In genomic region chr2:213188971-213189899, GRCh38 we compare ENCODE assay signal across 9 cellular contexts. TPM values are rescaled to one million over a fixed set of nuclear protein-coding genes. Genes with fewer than 3 reads are reported as not detected.
DNase-seq lines count a peak whose midpoint lies in the region; ATAC-seq, FAIRE-seq and TF ChIP-seq lines count a peak whose summit lies in the region.
"Had no signal": no experiment of that assay in that cellular context is flagged by ENCODE, and none has a peak within 500 bp of the region (broad histone marks: within the 10 kb centered on the region; RNA-seq: fewer than 3 reads in every experiment).

No MANE protein-coding gene starts in this region.

- TF ChIP-seq RAD21 in HepG2 (CRISPR knock-in tag; IDR thresholded peaks at IDR 0.05) = no peak

- peak overlapping the region; percentile 14; the same call in 1 of the 2 replicates for H3K4me2 ChIP-seq in HepG2 (ENCODE audit: low read depth, low read length)

- H3K4me3 ChIP-seq in HepG2 (replicated peaks in 1 of 3; ENCODE audit: insufficient read depth in 1 of 3, low read depth in 2 of 3, low read length in 3 of 3) (no peak overlapping the region; a peak in 1 of 6 replicates), right lobe of liver (no peak overlapping the region), iPS-18c (ENCODE audit: insufficient read depth, low read depth, low read length) (peak overlapping the region; percentile 25; the same call in 1 of the 2 replicates)
- H3K4me3 ChIP-seq: Peyer's patch had no signal

- H3K27ac ChIP-seq in HepG2 (ENCODE audit: extremely low read length, insufficient read depth, low read length) = no peak overlapping the region
- H3K27ac ChIP-seq in right lobe of liver = no peak overlapping the region
- H3K27ac ChIP-seq: Peyer's patch had no signal

- no peaks in the 10 kb centered on the region for H3K9me3 ChIP-seq in HepG2 (ENCODE audit: low read length)
- H3K9me3 ChIP-seq in right lobe of liver = no peaks in the 10 kb centered on the region
- H3K9me3 ChIP-seq in iPS-18c (ENCODE audit: control insufficient read depth, insufficient read depth, low read length) = no peaks in the 10 kb centered on the region
- H3K9me3 ChIP-seq: Peyer's patch had no signal

- peaks cover 25% of the 10 kb centered on the region for H3K4me1 ChIP-seq in HepG2 (ENCODE audit: insufficient read depth, low read length)
- peaks cover 0 to 5% (median 0%) of the 10 kb centered on the region in 4 donors for H3K4me1 ChIP-seq in right lobe of liver
- H3K4me1 ChIP-seq: Peyer's patch had no signal

- no peaks in the 10 kb centered on the region for H3K36me3 ChIP-seq in HepG2 (replicated peaks in 1 of 2; ENCODE audit: control insufficient read depth in 1 of 2, insufficient read depth in 2 of 2, low read length in 2 of 2)
- H3K36me3 ChIP-seq in right lobe of liver = no peaks in the 10 kb centered on the region
- H3K36me3 ChIP-seq: Peyer's patch had no signal

- TF ChIP-seq POLR2A in HepG2 (IDR thresholded peaks at IDR 0.05; ENCODE audit: insufficient read depth in 1 of 2, low read depth in 2 of 2, low read length in 2 of 2) = no peak
- TF ChIP-seq POLR2A in right lobe of liver (IDR thresholded peaks at IDR 0.05) = no peak
- no peak for TF ChIP-seq POLR2A in GM18505 (IDR thresholded peaks at IDR 0.05; ENCODE audit: borderline replicate concordance, extremely low read depth, insufficient read depth, insufficient read length)

- TF ChIP-seq CTCF in HepG2 (CRISPR knock-in tag; IDR thresholded peaks at IDR 0.05) = no peak
- no peak for TF ChIP-seq CTCF in right lobe of liver (IDR thresholded peaks at IDR 0.05)

- no peaks in the 10 kb centered on the region for H3K27me3 ChIP-seq in HepG2 (ENCODE audit: control insufficient read depth in 1 of 2, insufficient read depth in 2 of 2, low read length in 2 of 2)
- H3K27me3 ChIP-seq in right lobe of liver = no peaks in the 10 kb centered on the region
- H3K27me3 ChIP-seq: Peyer's patch had no signal

- no TSS peak for BruUV-seq in HepG2 (replicated peaks; lab: Mats Ljungman, UMichigan)

- no peak overlapping the region for H3K9ac ChIP-seq in HepG2 (ENCODE audit: insufficient read depth, low read depth, low read length)

- in situ Hi-C loops in HepG2 (cut with HindIII; ENCODE audit: extremely low pct_ligation_motif_present, low pct_unique_long_range_greater_than_20kb) = no loop called here

- peak; percentile 6 for DNase-seq in HepG2 (ENCODE audit: low spot score)
- no peak for DNase-seq in right lobe of liver
- peak; percentile 62 for DNase-seq in amniotic stem cell (lab: John Stamatoyannopoulos, UW)
- DNase-seq in NCI-H2081 treated with DMSO at 0.1 percent for 48 hours (lab: John Stamatoyannopoulos, UW) = no peak
- DNase-seq: Peyer's patch had no signal

- TF ChIP-seq EP300 in HepG2 (IDR thresholded peaks at IDR 0.05; ENCODE audit: low read depth in 2 of 2, low read length in 2 of 2) (no peak), HepG2 (CRISPR knock-in tag; IDR thresholded peaks at IDR 0.05; ENCODE audit: borderline replicate concordance) (no peak)

- no peak for FAIRE-seq in HepG2 (lab: Jason Lieb, UNC)

- no peaks in the 10 kb centered on the region for H4K20me1 ChIP-seq in HepG2 (ENCODE audit: insufficient read depth, low read length)

- 44% methylated on average over 16 of the region's 16 CpGs for WGBS in HepG2 (ENCODE audit: low lambda C conversion rate)
- 59% methylated on average over 16 of the region's 16 CpGs for WGBS in right lobe of liver (ENCODE audit: insufficient coverage, low coverage, low lambda C conversion rate, missing lambda C conversion rate)

- intact Hi-C loops in HepG2 (cut with micrococcal nuclease; ENCODE audit: unreplicated experiment) (loop anchor here (1.0 to 2.0 kb wide), 2 partner anchors 36 to 50 kb away; no protein-coding TSS in a partner anchor), right lobe of liver (cut with DNase I) (no loop called here)

- H3K79me2 ChIP-seq in HepG2 (ENCODE audit: insufficient read depth, low read length) = no peaks in the 10 kb centered on the region

- POLR2A ChIA-PET in HepG2 (lab: Yijun Ruan, JAX) = interaction anchor here (1.1 kb wide), 1 partner anchor 49 kb away, joined by 3 read pairs; no protein-coding TSS in a partner anchor

- ATAC-seq in HepG2 (peak; percentile 46), right lobe of liver (no peak), GM18505 (IDR thresholded peaks at IDR 0.05; ENCODE audit: unreplicated experiment) (no peak), GM18873 (IDR thresholded peaks at IDR 0.05; ENCODE audit: low FRiP score, unreplicated experiment) (no peak), HG03159 (IDR thresholded peaks at IDR 0.05; ENCODE audit: unreplicated experiment) (no peak)

- H2AFZ ChIP-seq in HepG2 (ENCODE audit: low read length) = peak overlapping the region; percentile 17

- CTCF ChIA-PET in HepG2 (lab: Yijun Ruan, JAX; ENCODE audit: low intra/inter-chr PET ratio, low total read pairs) = no interaction called here

TF ChIP-seq in HepG2, 621 proteins besides CTCF, POLR2A, EP300 and RAD21:
- TF ChIP-seq NFYC (CRISPR knock-in tag; IDR thresholded peaks at IDR 0.05) (peak; percentile 38; the same call in 1 of the 2 replicates), SATB2 (CRISPR knock-in tag; IDR thresholded peaks at IDR 0.05) (no peak), E2F5 (CRISPR knock-in tag; conservative IDR thresholded peaks at IDR 0.05) (no peak), USF2 (IDR thresholded peaks at IDR 0.05; ENCODE audit: low read depth, low read length) (0 out of 2 replicates have a peak, but pooled peaks have one; percentile 5), USF2 (CRISPR knock-in tag; IDR thresholded peaks at IDR 0.05; ENCODE audit: borderline replicate concordance) (no peak)

RNA-seq across cellular contexts. Expression of gene IKZF2, which starts 37.8 kb away (rescaled TPM):
- total RNA-seq in HepG2 (2016; rRNA removed; fragmentation: Illumina TruSeq; extraction: Trizol) (0.60 and 0.86 TPM in 2 replicates), right lobe of liver (1 to 10 TPM; 1.1 to 4.1 (median 1.9) TPM)
- total RNA-seq in HepG2 (2016; cell fraction: cytosol; rRNA removed; fragmentation: Illumina TruSeq; extraction: Trizol; ENCODE audit: low read depth) = under 0.01 and 0.26 TPM in 2 replicates
- total RNA-seq in HepG2 (2016; cell fraction: insoluble cytoplasmic fraction; rRNA removed; fragmentation: Illumina TruSeq; extraction: Trizol) = 0.83 and 0.97 TPM in 2 replicates
- total RNA-seq in HepG2 (2016; cell fraction: membrane; rRNA removed; fragmentation: Illumina TruSeq; extraction: Trizol) = 0.22 and 0.28 TPM in 2 replicates
- total RNA-seq in HepG2 (2016; cell fraction: nucleus; rRNA removed; fragmentation: Illumina TruSeq; extraction: Trizol) = 1.8 and 2.1 TPM in 2 replicates
- 0.18 and 0.35 TPM in 2 replicates for polyA plus RNA-seq in HepG2 (2011; rRNA removed)
- 0.13 and 0.22 TPM in 2 replicates for polyA plus RNA-seq in HepG2 (2011; cell fraction: cytosol; rRNA removed)
- polyA plus RNA-seq in HepG2 (2011; cell fraction: nucleus; rRNA removed) = 0.13 and 0.45 TPM in 2 replicates
- polyA plus RNA-seq in HepG2 (2012) = 0.09 and 0.27 TPM in 2 replicates
- polyA plus RNA-seq in HepG2 (2016; cell fraction: cytosol; fragmentation: Illumina TruSeq; extraction: Trizol; ENCODE audit: low read depth) = 0.09 and 0.10 TPM in 2 replicates
- polyA plus RNA-seq in HepG2 (2016; cell fraction: insoluble cytoplasmic fraction; fragmentation: Illumina TruSeq; extraction: Trizol; ENCODE audit: low read depth) = 0.30 and 0.37 TPM in 2 replicates
- 0.06 and 0.23 TPM in 2 replicates for polyA plus RNA-seq in HepG2 (2016; cell fraction: membrane; fragmentation: Illumina TruSeq; extraction: Trizol; ENCODE audit: low read depth)
- polyA plus RNA-seq in HepG2 (2016; cell fraction: nucleus; fragmentation: Illumina TruSeq; extraction: Trizol; ENCODE audit: insufficient read depth, low read depth) = 0.15 and 0.36 TPM in 2 replicates
- 1.7 and 5.0 TPM in 2 replicates for polyA minus RNA-seq in HepG2 (2011; rRNA and poly(A)+ RNA removed; ENCODE audit: low replicate concordance)
- polyA minus RNA-seq in HepG2 (2011; cell fraction: cytosol; rRNA and poly(A)+ RNA removed) = 0.88 and 0.99 TPM in 2 replicates
- 1.7 and 3.2 TPM in 2 replicates for polyA minus RNA-seq in HepG2 (2011; cell fraction: nucleus; rRNA and poly(A)+ RNA removed)

Comparison
In these comparisons a context has a peak if more than half of its experiments do, and no peak if none do; other contexts are left out.
1. DNase-seq: peak in HepG2 (single experiment) and amniotic stem cell (single experiment); none in right lobe of liver (0 of 3) and NCI-H2081 treated with DMSO at 0.1 percent for 48 hours (single experiment).